In the genomic region with DNA sequence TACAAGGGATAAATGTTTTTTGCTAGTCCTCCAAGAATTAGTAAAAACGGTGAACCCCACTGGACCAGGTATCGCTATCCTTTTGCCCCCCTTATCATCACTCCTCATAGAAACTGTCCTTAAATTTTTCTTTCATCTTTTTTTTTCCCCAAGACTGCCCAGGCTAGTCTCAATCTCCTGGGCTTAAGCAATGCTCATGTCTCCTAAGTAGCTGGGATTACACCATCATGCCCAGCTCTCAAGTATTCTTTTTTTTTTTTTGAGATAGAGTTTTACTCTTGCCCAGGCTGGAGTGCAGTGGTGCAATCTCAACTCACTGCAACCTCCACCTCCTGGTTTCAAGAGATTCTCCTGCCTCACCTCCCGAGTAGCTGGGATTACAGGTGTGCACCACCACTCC, we compare ENCODE assay signal across 29 cellular contexts.
"Had no signal": no experiment of that assay in that cellular context is flagged by ENCODE, and none has a peak within 500 bp of the region (broad histone marks: within the 10 kb centered on the region; RNA-seq: fewer than 3 reads in every experiment).

No MANE protein-coding gene starts in this region.

- H3K27ac ChIP-seq: cardiac muscle cell, colonic mucosa, dorsolateral prefrontal cortex, parathyroid adenoma, psoas muscle, sigmoid colon, vagina had no signal

- H3K4me2 ChIP-seq: smooth muscle cell had no signal

- H3K36me3 ChIP-seq: cardiac muscle cell, colonic mucosa, sigmoid colon, vagina had no signal

- DNase-seq: activated CD4-positive, alpha-beta memory T cell treated with anti-CD3 and anti-CD28 coated beads, Interleukin-2, amount 10 ng/mL, durations not matched to agents 7 days and 5 days; activated CD4-positive, alpha-beta T cell treated with anti-CD3 and anti-CD28 coated beads, Interleukin-2, amount 10 ng/mL, durations not matched to agents 24 days and 14 days; activated CD4-positive, CD25-positive, alpha-beta regulatory T cell treated with anti-CD3 and anti-CD28 coated beads, Interleukin-2, amount 50 U/mL, for 72 hours; activated CD8-positive, alpha-beta memory T cell treated with anti-CD3 and anti-CD28 coated beads, Interleukin-2, amount 50 U/mL, for 48 hours; activated naive CD8-positive, alpha-beta T cell treated with anti-CD3 and anti-CD28 coated beads, Interleukin-2, amount 50 U/mL, for 24 hours; activated T-cell treated with anti-CD3 and anti-CD28 coated beads, Interleukin-2, amount 50 U/mL, for 4 hours; anterior cingulate cortex; cerebellar nuclear complex; colonic mucosa; dorsolateral prefrontal cortex; effector memory CD4-positive, alpha-beta T cell; foreskin melanocyte; kidney glomerular epithelial cell; left ventricle myocardium superior; naive B cell; nucleus accumbens; psoas muscle; sigmoid colon; stimulated activated CD4-positive, alpha-beta T cell treated with anti-CD3 and anti-CD28 coated beads, Interleukin-1b, Interleukin-23, amount 100 ng/mL, for 48 hours; stimulated activated CD4-positive, alpha-beta T cell treated with anti-CD3 and anti-CD28 coated beads, Interleukin-4, amount 100 ng/mL, for 4 hours; stimulated activated CD8-positive, alpha-beta memory T cell treated with anti-CD3 and anti-CD28 coated beads, Interleukin-4, amount 100 ng/mL, for 48 hours; stimulated activated naive CD8-positive, alpha-beta T cell treated with anti-CD3 and anti-CD28 coated beads, Interleukin-15, amount 100 ng/mL, for 72 hours; substantia nigra; T-helper 9 cell had no signal

- ATAC-seq: activated naive CD8-positive, alpha-beta T cell treated with anti-CD3 and anti-CD28 coated beads, Interleukin-2, amount 50 U/mL, for 24 hours; activated T-cell treated with anti-CD3 and anti-CD28 coated beads, Interleukin-2, amount 50 U/mL, for 4 hours; left ventricle myocardium superior; psoas muscle; stimulated activated memory B cell treated with anti-CD40 and anti-IgM and Interleukin-4, amounts not matched to agents 10 μg/mL and 1 μg/mL and 100 μg/mL, for 72 hours; stimulated activated naive CD8-positive, alpha-beta T cell treated with anti-CD3 and anti-CD28 coated beads, Interleukin-15, amount 100 ng/mL, for 72 hours had no signal

- H3K4me3 ChIP-seq: cardiac muscle cell, colonic mucosa, dorsolateral prefrontal cortex, psoas muscle, sigmoid colon, smooth muscle cell, vagina had no signal

- H3K9me3 ChIP-seq: colonic mucosa, psoas muscle, sigmoid colon, vagina had no signal

- H3K9ac ChIP-seq: parathyroid adenoma had no signal

- H3K27me3 ChIP-seq: cardiac muscle cell, colonic mucosa, dorsolateral prefrontal cortex, sigmoid colon, vagina had no signal

- H2AFZ ChIP-seq: parathyroid adenoma had no signal
